ENCODE assay signal across 8 cellular contexts in genomic region chr2:45649457-45649854, GRCh38. TPM values are rescaled to one million over a fixed set of nuclear protein-coding genes. Genes with fewer than 3 reads are reported as not detected.
DNase-seq lines count a peak whose midpoint lies in the region; ATAC-seq, FAIRE-seq and TF ChIP-seq lines count a peak whose summit lies in the region.

No MANE protein-coding gene starts in this region.

- H3K27me3 ChIP-seq in Loucy (ENCODE audit: insufficient read depth, low read length, poor library complexity, severe bottlenecking) (no peaks in the 10 kb centered on the region), bronchial epithelial cell (ENCODE audit: control insufficient read depth, insufficient read depth, low read length) (no peaks in the 10 kb centered on the region)

- peak overlapping the region; percentile 87 for H3K27ac ChIP-seq in C4-2B

- DNase-seq in bronchial epithelial cell (ENCODE audit: low read depth) (peak; percentile 33), medulla oblongata (ENCODE audit: extremely low spot score) (peak; percentile 32), GM19240 (ENCODE audit: insufficient read length, low spot score) (no peak), NCI-H187 (lab: John Stamatoyannopoulos, UW) (no peak), D341Med (ENCODE audit: low spot score) (no peak)

- H3K4me3 ChIP-seq in Loucy (ENCODE audit: low read length, poor library complexity, severe bottlenecking): peak overlapping the region; percentile 95
- peak overlapping the region; percentile 73 for H3K4me3 ChIP-seq in bronchial epithelial cell (ENCODE audit: low read depth, low read length)

- peak overlapping the region; percentile 61; the same call in 1 of the 2 replicates for H2AFZ ChIP-seq in Loucy (ENCODE audit: low read length)

- H3K9me2 ChIP-seq in Loucy (replicated peaks; ENCODE audit: low read depth, low read length): no peaks in the 10 kb centered on the region

- peak overlapping the region; percentile 81 for H3K9ac ChIP-seq in Loucy (ENCODE audit: low read depth, low read length, poor library complexity, severe bottlenecking)

- H3K4me1 ChIP-seq in Loucy (ENCODE audit: insufficient read depth, low read length, poor library complexity, severe bottlenecking): peaks cover 36% of the 10 kb centered on the region

- H4K20me1 ChIP-seq in Loucy (ENCODE audit: insufficient read depth, low read length, poor library complexity, severe bottlenecking): peaks cover 11% of the 10 kb centered on the region

- no peaks in the 10 kb centered on the region for H3K36me3 ChIP-seq in Loucy (ENCODE audit: insufficient read depth, low read length)
- H3K36me3 ChIP-seq in bronchial epithelial cell (ENCODE audit: control insufficient read depth, insufficient read depth, low read length): no peaks in the 10 kb centered on the region

- TF ChIP-seq CTCF in C4-2B (conservative IDR thresholded peaks at IDR 0.05) (no peak), Loucy (conservative IDR thresholded peaks at IDR 0.05; ENCODE audit: low read length) (no peak), bronchial epithelial cell (IDR thresholded peaks at IDR 0.05; ENCODE audit: insufficient read depth, low read length, severe bottlenecking) (no peak)

- H3F3A ChIP-seq in Loucy (ENCODE audit: low read depth): no peaks in the 10 kb centered on the region

- no peak for ATAC-seq in GM19455 (IDR thresholded peaks at IDR 0.05; ENCODE audit: unreplicated experiment)

- no peak for FAIRE-seq in bronchial epithelial cell (lab: Jason Lieb, UNC)

- H3K4me2 ChIP-seq in Loucy (ENCODE audit: low read depth, low read length, poor library complexity, severe bottlenecking): peak overlapping the region; percentile 90

- H3K9me3 ChIP-seq in Loucy (ENCODE audit: insufficient read depth, low read depth, low read length): no peaks in the 10 kb centered on the region

- peaks cover 38% of the 10 kb centered on the region for H3K79me2 ChIP-seq in Loucy (ENCODE audit: insufficient read depth, low read length)

RNA-seq across cellular contexts. Expression of gene PRKCE, which starts 2.0 kb away (rescaled TPM):
- 6.3 and 10.9 TPM in 2 replicates for total RNA-seq in bronchial epithelial cell

RNA-seq across cellular contexts. Expression of gene SRBD1, which starts 38.4 kb away (rescaled TPM):
- 12.9 and 13.4 TPM in 2 replicates for total RNA-seq in bronchial epithelial cell

Comparison
In these comparisons a context has a peak if more than half of its experiments do, and no peak if none do; other contexts are left out.
1. DNase-seq: peak in bronchial epithelial cell (single experiment) and medulla oblongata (single experiment); none in GM19240 (single experiment), NCI-H187 (0 of 2) and D341Med (single experiment).